In genomic region chr22:40855960-40856512, GRCh38 we compare ENCODE assay signal across 9 cellular contexts. TPM values are rescaled to one million over a fixed set of nuclear protein-coding genes. Genes with fewer than 3 reads are reported as not detected.
DNase-seq lines count a peak whose midpoint lies in the region; ATAC-seq and TF ChIP-seq lines count a peak whose summit lies in the region.
"Had no signal": no experiment of that assay in that cellular context is flagged by ENCODE, and none has a peak within 500 bp of the region (broad histone marks: within the 10 kb centered on the region; RNA-seq: fewer than 3 reads in every experiment).

No MANE protein-coding gene starts in this region.

- peaks cover 22 to 61% of the 10 kb centered on the region in 2 donors for H3K4me1 ChIP-seq in adrenal gland (replicated peaks in 1 of 2)

- no peaks in the 10 kb centered on the region for H3K27me3 ChIP-seq in adrenal gland

- ATAC-seq in HG02623 (IDR thresholded peaks at IDR 0.05; ENCODE audit: unreplicated experiment) (peak; percentile 17), left ventricle myocardium superior (peak; percentile 43)

- peak overlapping the region; percentile 95 for H3K27ac ChIP-seq in 22Rv1
- H3K27ac ChIP-seq in adrenal gland: peak overlapping the region; percentile 93 to 99 (median 96)

- intact Hi-C loops in adrenal gland (cut with DNase I): loop anchor here in 1 of 2 donors (10.0 kb wide), 1 partner anchor 309 kb away; no protein-coding TSS in a partner anchor
- intact Hi-C loops in left ventricle myocardium superior (cut with micrococcal nuclease): no loop called here

- in situ Hi-C loops in G401 (cut with HindIII; ENCODE audit: low sequenced_read_pairs): no loop called here

- TF ChIP-seq POLR2A in adrenal gland (IDR thresholded peaks at IDR 0.05): no peak

- DNase-seq in G401 (ENCODE audit: low spot score) (peak; percentile 32), NCI-H2171 (lab: John Stamatoyannopoulos, UW) (peak; percentile 6), adrenal gland (peak in 5 of 7 donors; percentile 39 to 65 (median 43)), left ventricle myocardium superior (no peak), pons (ENCODE audit: low spot score) (peak; percentile 58), NCI-H2196 treated with DMSO at 0.1 percent for 48 hours (lab: John Stamatoyannopoulos, UW; ENCODE audit: unreplicated experiment) (no peak)

- H3K36me3 ChIP-seq in adrenal gland (replicated peaks in 1 of 2): no peaks in the 10 kb centered on the region

- H3K9me3 ChIP-seq in adrenal gland (replicated peaks in 1 of 3): no peaks in the 10 kb centered on the region

- H3K4me3 ChIP-seq in adrenal gland: peak overlapping the region; percentile 59 to 99 (median 92)

- TF ChIP-seq CTCF in 22Rv1 (IDR thresholded peaks at IDR 0.05) (no peak), adrenal gland (IDR thresholded peaks at IDR 0.05) (no peak)

- WGBS in adrenal gland, 4 donors: 0 to 1% (median 1%) methylated on average over 27 to 29 of the region's 29 CpGs

RNA-seq across cellular contexts. Expression of gene ST13, which starts 0.4 kb away (rescaled TPM):
- 213 and 354 TPM in 2 replicates for total RNA-seq in G401 (2014; rRNA removed; shearing (Covaris generic))
- total RNA-seq in adrenal gland (100 to 1,000 TPM; 187 to 399 (median 242) TPM), left ventricle myocardium superior (222 TPM)
- 100 to 1,000 TPM in 1 of 3 donors, 10 to 100 TPM in 2; 61.5 to 575 (median 90.0) TPM for polyA plus RNA-seq in adrenal gland

RNA-seq across cellular contexts. Expression of gene XPNPEP3, which starts 0.9 kb away (rescaled TPM):
- 8.7 and 9.2 TPM in 2 replicates for total RNA-seq in G401 (2014; rRNA removed; shearing (Covaris generic))
- 10 to 100 TPM; 12.9 to 41.1 (median 27.9) TPM for total RNA-seq in adrenal gland
- polyA plus RNA-seq in adrenal gland: 10 to 100 TPM in 1 of 3 donors, 1 to 10 TPM in 2; 6.4 to 24.2 (median 7.3) TPM
- 25.7 TPM for total RNA-seq in left ventricle myocardium superior

RNA-seq across cellular contexts. Expression of gene DNAJB7, which starts 5.9 kb away (rescaled TPM):
- not detected in 2 replicates for total RNA-seq in G401 (2014; rRNA removed; shearing (Covaris generic))
- total RNA-seq in adrenal gland (not detected), left ventricle myocardium superior (not detected)
- polyA plus RNA-seq in adrenal gland: not detected
- total RNA-seq: HT1080 had no signal

RNA-seq across cellular contexts. Expression of gene SLC25A17, which starts 36.9 kb away (rescaled TPM):
- 47.6 and 67.7 TPM in 2 replicates for total RNA-seq in G401 (2014; rRNA removed; shearing (Covaris generic))
- 10 to 100 TPM; 18.3 to 40.8 (median 22.0) TPM for total RNA-seq in adrenal gland
- 10 to 100 TPM; 13.2 to 31.6 (median 18.2) TPM for polyA plus RNA-seq in adrenal gland
- 3.3 TPM for total RNA-seq in left ventricle myocardium superior

Comparison
In these comparisons a context has a peak if more than half of its experiments do, and no peak if none do; other contexts are left out.
1. DNase-seq: peak in G401 (single experiment), NCI-H2171 (single experiment), adrenal gland (5 of 7) and pons (single experiment); none in left ventricle myocardium superior (single experiment) and NCI-H2196 treated with DMSO at 0.1 percent for 48 hours (single experiment).